Comparison of ENCODE assay signal across 9 cellular contexts in genomic region chr17:35117984-35118383, GRCh38. TPM values are rescaled to one million over a fixed set of nuclear protein-coding genes. Genes with fewer than 3 reads are reported as not detected.
DNase-seq lines count a peak whose midpoint lies in the region; ATAC-seq and TF ChIP-seq lines count a peak whose summit lies in the region.
"Had no signal": no experiment of that assay in that cellular context is flagged by ENCODE, and none has a peak within 500 bp of the region (broad histone marks: within the 10 kb centered on the region; RNA-seq: fewer than 3 reads in every experiment).

No MANE protein-coding gene starts in this region.

- no peaks in the 10 kb centered on the region for H3K9me3 ChIP-seq in CD8-positive, alpha-beta memory T cell (ENCODE audit: low read length)
- no peaks in the 10 kb centered on the region for H3K9me3 ChIP-seq in right lobe of liver
- no peaks in the 10 kb centered on the region for H3K9me3 ChIP-seq in sigmoid colon
- no peaks in the 10 kb centered on the region for H3K9me3 ChIP-seq in colonic mucosa
- H3K9me3 ChIP-seq in SJCRH30 (replicated peaks): no peaks in the 10 kb centered on the region

- no peak overlapping the region for H3K4me3 ChIP-seq in CD8-positive, alpha-beta memory T cell (ENCODE audit: low read length)
- no peak overlapping the region for H3K4me3 ChIP-seq in right lobe of liver
- no peak overlapping the region for H3K4me3 ChIP-seq in sigmoid colon
- no peak overlapping the region for H3K4me3 ChIP-seq in colonic mucosa
- H3K4me3 ChIP-seq in SJCRH30: no peak overlapping the region

- POLR2A ChIA-PET in CD8-positive, alpha-beta memory T cell (lab: Charles Lee): interaction anchor here (1.7 kb wide), 1 partner anchor 28 kb away, joined by 5 read pairs; no protein-coding TSS in a partner anchor
- POLR2A ChIA-PET in activated CD4-positive, alpha-beta memory T cell treated with anti-CD3 and anti-CD28 coated beads, Interleukin-2, amount 10 ng/mL, durations not matched to agents 7 days and 5 days (lab: Charles Lee): interaction anchor here (0.6 to 3.7 kb wide), 10 partner anchors 28 to 692 kb away, joined by 3 to 29 read pairs (median 10); partner anchors contain the start of genes CCT6B, LIG3, RFFL and ZNF830

- H3K27me3 Mint-ChIP-seq in CD8-positive, alpha-beta memory T cell: peaks cover 0 to 2% of the 10 kb centered on the region in 2 donors
- H3K27me3 Mint-ChIP-seq in activated CD4-positive, alpha-beta memory T cell treated with anti-CD3 and anti-CD28 coated beads, Interleukin-2, amount 10 ng/mL, durations not matched to agents 7 days and 5 days: no peaks in the 10 kb centered on the region

- no peak for TF ChIP-seq EP300 in sigmoid colon (IDR thresholded peaks at IDR 0.05)

- H3K9me3 Mint-ChIP-seq in CD8-positive, alpha-beta memory T cell: no peaks in the 10 kb centered on the region
- no peaks in the 10 kb centered on the region for H3K9me3 Mint-ChIP-seq in activated CD4-positive, alpha-beta memory T cell treated with anti-CD3 and anti-CD28 coated beads, Interleukin-2, amount 10 ng/mL, durations not matched to agents 7 days and 5 days

- peaks cover 29 to 44% (median 41%) of the 10 kb centered on the region in 3 donors for H3K4me1 Mint-ChIP-seq in CD8-positive, alpha-beta memory T cell
- H3K4me1 Mint-ChIP-seq in activated CD4-positive, alpha-beta memory T cell treated with anti-CD3 and anti-CD28 coated beads, Interleukin-2, amount 10 ng/mL, durations not matched to agents 7 days and 5 days: peaks cover 42% of the 10 kb centered on the region

- H3K36me3 Mint-ChIP-seq in CD8-positive, alpha-beta memory T cell: peaks cover 0 to 17% (median 0%) of the 10 kb centered on the region in 3 donors
- peaks cover 27% of the 10 kb centered on the region for H3K36me3 Mint-ChIP-seq in activated CD4-positive, alpha-beta memory T cell treated with anti-CD3 and anti-CD28 coated beads, Interleukin-2, amount 10 ng/mL, durations not matched to agents 7 days and 5 days (ENCODE audit: low read depth)

- no peaks in the 10 kb centered on the region for H3K36me3 ChIP-seq in CD8-positive, alpha-beta memory T cell (ENCODE audit: insufficient read depth, low read length)
- H3K36me3 ChIP-seq in right lobe of liver (no peaks in the 10 kb centered on the region), sigmoid colon (no peaks in the 10 kb centered on the region), colonic mucosa (no peaks in the 10 kb centered on the region), SJCRH30 (no peaks in the 10 kb centered on the region)

- H3K4me1 ChIP-seq in CD8-positive, alpha-beta memory T cell (ENCODE audit: insufficient read depth, low read length): peaks cover 22% of the 10 kb centered on the region
- H3K4me1 ChIP-seq in right lobe of liver: peaks cover 0 to 9% (median 4%) of the 10 kb centered on the region in 4 donors
- peaks cover 0 to 28% (median 23%) of the 10 kb centered on the region in 4 donors for H3K4me1 ChIP-seq in sigmoid colon
- H3K4me1 ChIP-seq in colonic mucosa: peaks cover 5% of the 10 kb centered on the region
- H3K4me1 ChIP-seq in SJCRH30: peaks cover 2% of the 10 kb centered on the region; the same call in 1 of the 2 replicates

- H3K27ac ChIP-seq in CD8-positive, alpha-beta memory T cell (ENCODE audit: low read depth, low read length): no peak overlapping the region
- no peak overlapping the region for H3K27ac ChIP-seq in right lobe of liver
- H3K27ac ChIP-seq in sigmoid colon: peak overlapping the region in 1 of 4 donors; percentile 75
- no peak overlapping the region for H3K27ac ChIP-seq in colonic mucosa
- no peak overlapping the region for H3K27ac ChIP-seq in SJCRH30

- H3K27ac Mint-ChIP-seq in CD8-positive, alpha-beta memory T cell: peak overlapping the region in 7 of 8 donors; percentile 33 to 88 (median 59)
- H3K27ac Mint-ChIP-seq in activated CD4-positive, alpha-beta memory T cell treated with anti-CD3 and anti-CD28 coated beads, Interleukin-2, amount 10 ng/mL, durations not matched to agents 7 days and 5 days: peak overlapping the region; percentile 78

- ATAC-seq in right lobe of liver: peak in 2 of 4 donors; percentile 12 to 55
- ATAC-seq in HG03354 (IDR thresholded peaks at IDR 0.05; ENCODE audit: poor library complexity, severe bottlenecking, unreplicated experiment): no peak

- intact Hi-C loops in right lobe of liver (cut with DNase I) (loop anchor here in 1 of 2 donors (10.0 kb wide), 1 partner anchor 123 kb away; no protein-coding TSS in a partner anchor), sigmoid colon (cut with DNase I) (no loop called here), colonic mucosa (cut with DNase I) (loop anchor here (2.0 to 5.0 kb wide), 2 partner anchors 119 to 696 kb away; no protein-coding TSS in a partner anchor)

- H3K4me3 Mint-ChIP-seq in CD8-positive, alpha-beta memory T cell: peak overlapping the region; percentile 91 to 96 (median 95)
- peak overlapping the region; percentile 79 for H3K4me3 Mint-ChIP-seq in activated CD4-positive, alpha-beta memory T cell treated with anti-CD3 and anti-CD28 coated beads, Interleukin-2, amount 10 ng/mL, durations not matched to agents 7 days and 5 days

- no peaks in the 10 kb centered on the region for H3K27me3 ChIP-seq in CD8-positive, alpha-beta memory T cell (ENCODE audit: insufficient read depth, low read length, poor library complexity, severe bottlenecking)
- H3K27me3 ChIP-seq in right lobe of liver (no peaks in the 10 kb centered on the region), sigmoid colon (no peaks in the 10 kb centered on the region), colonic mucosa (no peaks in the 10 kb centered on the region), SJCRH30 (no peaks in the 10 kb centered on the region)

- TF ChIP-seq POLR2A in right lobe of liver (IDR thresholded peaks at IDR 0.05) (no peak), sigmoid colon (IDR thresholded peaks at IDR 0.05) (no peak)

- CTCF ChIA-PET in CD8-positive, alpha-beta memory T cell (lab: Charles Lee): interaction anchor here (1.0 to 6.0 kb wide), 8 partner anchors 12 to 575 kb away, joined by 3 to 93 read pairs (median 18); partner anchors contain the start of genes LIG3 and RFFL
- CTCF ChIA-PET in activated CD4-positive, alpha-beta memory T cell treated with anti-CD3 and anti-CD28 coated beads, Interleukin-2, amount 10 ng/mL, durations not matched to agents 7 days and 5 days (lab: Charles Lee): interaction anchor here (1.0 to 5.2 kb wide), 15 partner anchors 11 to 577 kb away, joined by 3 to 123 read pairs (median 6); partner anchors contain the start of gene RFFL

- TF ChIP-seq CTCF in right lobe of liver (IDR thresholded peaks at IDR 0.05) (peak; percentile 20 to 38 (median 34)), sigmoid colon (IDR thresholded peaks at IDR 0.05) (no peak), colonic mucosa (IDR thresholded peaks at IDR 0.05) (no peak)

- DNase-seq in CD8-positive, alpha-beta memory T cell: peak in 1 of 5 donors; percentile 18
- DNase-seq in HT-29 (ENCODE audit: low spot score) (peak; percentile 54), right lobe of liver (no peak), sigmoid colon (no peak), colonic mucosa (no peak), SJCRH30 (no peak)
- DNase-seq in activated CD4-positive, alpha-beta memory T cell treated with anti-CD3 and anti-CD28 coated beads, Interleukin-2, amount 10 ng/mL, durations not matched to agents 7 days and 5 days: peak; percentile 66

- no peak overlapping the region for H3K9ac ChIP-seq in colonic mucosa (ENCODE audit: low read depth in 2 of 2, low read length in 2 of 2)

RNA-seq across cellular contexts. Expression of gene RAD51D, which starts 1.7 kb away (rescaled TPM):
- total RNA-seq in CD8-positive, alpha-beta memory T cell: 10 to 100 TPM; 27.5 to 29.8 TPM
- polyA plus RNA-seq in CD8-positive, alpha-beta memory T cell: 11.9 TPM
- 14.9 and 19.5 TPM in 2 replicates for total RNA-seq in HT-29 (2014; rRNA removed; shearing (Covaris generic))
- 10 to 100 TPM; 25.6 to 25.9 TPM for total RNA-seq in activated CD4-positive, alpha-beta memory T cell treated with anti-CD3 and anti-CD28 coated beads, Interleukin-2, amount 10 ng/mL, durations not matched to agents 7 days and 5 days
- total RNA-seq in right lobe of liver (1 to 10 TPM; 3.9 to 5.5 (median 4.3) TPM), sigmoid colon (10 to 100 TPM in 1 of 4 donors, 1 to 10 TPM in 3; 4.3 to 12.6 (median 7.9) TPM), colonic mucosa (10 to 100 TPM in 1 of 2 donors, 1 to 10 TPM in 1; 6.1 to 17.3 TPM)
- 1 to 10 TPM; 2.8 to 9.7 (median 4.2) TPM for polyA plus RNA-seq in sigmoid colon
- total RNA-seq in SJCRH30 (2014; rRNA removed; shearing (Covaris generic)): 8.2 and 9.7 TPM in 2 replicates

RNA-seq across cellular contexts. Expression of gene FNDC8, which starts 3.4 kb away (rescaled TPM):
- under 1 TPM; 0.15 to 0.16 TPM for total RNA-seq in CD8-positive, alpha-beta memory T cell
- polyA plus RNA-seq in CD8-positive, alpha-beta memory T cell: not detected
- total RNA-seq in HT-29 (2014; rRNA removed; shearing (Covaris generic)): not detected in 2 replicates
- not detected for total RNA-seq in activated CD4-positive, alpha-beta memory T cell treated with anti-CD3 and anti-CD28 coated beads, Interleukin-2, amount 10 ng/mL, durations not matched to agents 7 days and 5 days
- total RNA-seq in right lobe of liver: not detected
- not detected for total RNA-seq in sigmoid colon
- polyA plus RNA-seq in sigmoid colon: not detected
- not detected for total RNA-seq in colonic mucosa
- total RNA-seq in SJCRH30 (2014; rRNA removed; shearing (Covaris generic)): not detected in 2 replicates
- total RNA-seq: urinary bladder had no signal

RNA-seq across cellular contexts. Expression of gene NLE1, which starts 24.1 kb away (rescaled TPM):
- 10 to 100 TPM; 54.0 to 58.3 TPM for total RNA-seq in CD8-positive, alpha-beta memory T cell
- polyA plus RNA-seq in CD8-positive, alpha-beta memory T cell: 4.6 TPM
- total RNA-seq in HT-29 (2014; rRNA removed; shearing (Covaris generic)): 78.8 and 97.6 TPM in 2 replicates
- 10 to 100 TPM; 13.4 to 14.0 TPM for total RNA-seq in activated CD4-positive, alpha-beta memory T cell treated with anti-CD3 and anti-CD28 coated beads, Interleukin-2, amount 10 ng/mL, durations not matched to agents 7 days and 5 days
- 10 to 100 TPM in 1 of 6 experiments, 1 to 10 TPM in 5; 4.9 to 12.3 (median 5.9) TPM for total RNA-seq in right lobe of liver
- 10 to 100 TPM in 3 of 4 donors, 1 to 10 TPM in 1; 6.6 to 16.8 (median 11.4) TPM for total RNA-seq in sigmoid colon
- 10 to 100 TPM in 1 of 3 donors, 1 to 10 TPM in 2; 3.0 to 12.3 (median 3.0) TPM for polyA plus RNA-seq in sigmoid colon
- 10 to 100 TPM in 1 of 2 donors, 1 to 10 TPM in 1; 9.1 to 18.5 TPM for total RNA-seq in colonic mucosa
- 23.9 and 24.9 TPM in 2 replicates for total RNA-seq in SJCRH30 (2014; rRNA removed; shearing (Covaris generic))

RNA-seq across cellular contexts. Expression of gene UNC45B, which starts 29.6 kb away (rescaled TPM):
- total RNA-seq in CD8-positive, alpha-beta memory T cell: not detected
- polyA plus RNA-seq in CD8-positive, alpha-beta memory T cell: 0.43 TPM
- not detected in 2 replicates for total RNA-seq in HT-29 (2014; rRNA removed; shearing (Covaris generic))
- under 1 TPM; 0.18 to 0.25 TPM for total RNA-seq in activated CD4-positive, alpha-beta memory T cell treated with anti-CD3 and anti-CD28 coated beads, Interleukin-2, amount 10 ng/mL, durations not matched to agents 7 days and 5 days
- under 1 TPM in 2 of 6 experiments, not detected in 4; 0.07 to 0.19 TPM for total RNA-seq in right lobe of liver
- not detected for total RNA-seq in sigmoid colon
- under 1 TPM in 2 of 3 donors, not detected in 1; under 0.01 to 0.03 TPM for polyA plus RNA-seq in sigmoid colon
- total RNA-seq in colonic mucosa: not detected
- 0.24 and 0.51 TPM in 2 replicates for total RNA-seq in SJCRH30 (2014; rRNA removed; shearing (Covaris generic))

RNA-seq across cellular contexts. Expression of gene RFFL, which starts 54.5 kb away (rescaled TPM):
- total RNA-seq in CD8-positive, alpha-beta memory T cell: 10 to 100 TPM; 30.2 to 33.1 TPM
- 43.6 TPM for polyA plus RNA-seq in CD8-positive, alpha-beta memory T cell
- total RNA-seq in HT-29 (2014; rRNA removed; shearing (Covaris generic)): 38.6 and 46.0 TPM in 2 replicates
- total RNA-seq in activated CD4-positive, alpha-beta memory T cell treated with anti-CD3 and anti-CD28 coated beads, Interleukin-2, amount 10 ng/mL, durations not matched to agents 7 days and 5 days: 10 to 100 TPM; 47.3 to 53.9 TPM
- 10 to 100 TPM; 29.0 to 39.0 (median 34.1) TPM for total RNA-seq in right lobe of liver
- total RNA-seq in sigmoid colon: 10 to 100 TPM; 16.5 to 25.2 (median 21.8) TPM
- 10 to 100 TPM; 15.0 to 29.4 (median 24.1) TPM for polyA plus RNA-seq in sigmoid colon
- total RNA-seq in colonic mucosa: 10 to 100 TPM; 48.4 to 82.5 TPM
- total RNA-seq in SJCRH30 (2014; rRNA removed; shearing (Covaris generic)): 10.9 and 13.7 TPM in 2 replicates

Comparison
In these comparisons a context has a peak if more than half of its experiments do, and no peak if none do; other contexts are left out.
1. DNase-seq: peak in HT-29 (single experiment) and activated CD4-positive, alpha-beta memory T cell treated with anti-CD3 and anti-CD28 coated beads, Interleukin-2, amount 10 ng/mL, durations not matched to agents 7 days and 5 days (single experiment); none in right lobe of liver (0 of 3), sigmoid colon (single experiment), colonic mucosa (single experiment) and SJCRH30 (0 of 2).
2. CTCF ChIP-seq: peak in right lobe of liver (4 of 4); none in sigmoid colon (0 of 4) and colonic mucosa (single experiment).